In the genomic region with DNA sequence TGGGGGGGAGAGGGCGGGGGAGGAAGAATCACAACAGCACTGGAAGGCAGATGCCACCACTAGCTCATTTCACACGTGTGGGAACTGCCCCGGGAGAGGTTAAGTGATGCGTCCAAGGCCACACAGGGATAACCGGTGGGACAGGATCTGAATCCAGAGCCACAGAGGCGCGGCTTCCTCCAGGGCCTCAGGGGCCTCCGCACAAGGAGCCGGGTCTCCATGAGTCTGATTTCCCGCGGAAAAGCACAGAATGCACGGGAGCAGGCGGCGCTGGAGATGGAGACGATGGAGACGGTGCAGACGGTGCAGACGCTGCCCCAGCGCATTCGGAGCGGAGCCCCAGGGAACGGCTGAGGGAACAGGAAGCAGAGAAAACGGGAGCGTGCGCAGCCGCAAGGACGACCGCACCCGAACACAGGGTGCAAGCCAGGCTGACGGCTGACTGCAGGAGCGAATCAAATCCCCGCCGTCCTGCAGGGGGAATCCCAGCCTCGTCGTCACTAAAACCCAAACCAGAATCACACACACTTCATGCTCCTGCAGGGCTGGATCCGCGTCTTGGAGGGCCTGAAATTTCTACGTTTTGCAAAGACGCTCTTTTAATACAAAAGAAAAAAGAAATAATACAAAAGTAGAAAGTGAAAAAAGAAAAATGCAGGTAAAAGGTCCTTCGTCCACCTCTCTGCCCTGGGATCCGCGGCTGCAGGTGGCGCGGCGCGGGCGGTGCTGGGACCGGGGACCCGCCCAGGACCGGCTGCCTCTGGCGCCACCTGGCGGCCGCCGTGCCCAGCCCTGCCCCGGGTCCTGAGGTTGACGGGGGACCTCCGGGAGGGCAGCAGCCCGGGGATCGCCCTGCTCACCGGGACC, we compare ENCODE assay signal across 8 cellular contexts.
DNase-seq lines count a peak whose midpoint lies in the region; ATAC-seq and TF ChIP-seq lines count a peak whose summit lies in the region.

No MANE protein-coding gene starts in this region.

- H3K4me3 ChIP-seq in HUES6 (ENCODE audit: low read depth, low read length), result peak overlapping the region; percentile 39

- H3K27me3 ChIP-seq in HUES6 (ENCODE audit: control insufficient read depth, insufficient read depth, low read length), result no peaks in the 10 kb centered on the region

- TF ChIP-seq CTCF in VCaP (conservative IDR thresholded peaks at IDR 0.05), result peak; percentile 99

- H3K27ac ChIP-seq in HUES6 (ENCODE audit: low read depth, low read length) (no peak overlapping the region), VCaP (peak overlapping the region; percentile 88)

- H3K9ac ChIP-seq in HUES6 (ENCODE audit: low read length), result no peak overlapping the region

- no peaks in the 10 kb centered on the region for H3K9me3 ChIP-seq in HUES6 (ENCODE audit: control insufficient read depth, insufficient read depth, low read depth, low read length)

- H3K4me1 ChIP-seq in HUES6 (ENCODE audit: control insufficient read depth, insufficient read depth, low read length), result peaks cover 33% of the 10 kb centered on the region

- in situ Hi-C loops in T47D (cut with HindIII; ENCODE audit: low pct_unique_long_range_greater_than_20kb, low sequenced_read_pairs), result no loop called here

- ATAC-seq in GM21367 (IDR thresholded peaks at IDR 0.05; ENCODE audit: unreplicated experiment), result peak; percentile 69

- DNase-seq in COR-L47 (lab: John Stamatoyannopoulos, UW) (peak; percentile 70), T47D (ENCODE audit: low read depth in 1 of 2, low spot score in 1 of 2) (peak; percentile 86 to 94), kidney glomerular epithelial cell (lab: John Stamatoyannopoulos, UW) (peak; percentile 10), NCI-H2227 (lab: John Stamatoyannopoulos, UW; ENCODE audit: unreplicated experiment) (no peak)
- DNase-seq in stimulated activated CD4-positive, alpha-beta T cell treated with anti-CD3 and anti-CD28 coated beads, Interleukin-1b, Interleukin-23, amount 100 ng/mL, for 48 hours, result peak; percentile 71

- peaks cover 17% of the 10 kb centered on the region for H3K36me3 ChIP-seq in HUES6 (ENCODE audit: control insufficient read depth, insufficient read depth, low read length)
